In genomic region chr19:4362871-4363545, GRCh38 we compare ENCODE assay signal across 10 cellular contexts. TPM values are rescaled to one million over a fixed set of nuclear protein-coding genes. Genes with fewer than 3 reads are reported as not detected.
DNase-seq lines count a peak whose midpoint lies in the region; TF ChIP-seq lines count a peak whose summit lies in the region.
"Had no signal": no experiment of that assay in that cellular context is flagged by ENCODE, and none has a peak within 500 bp of the region (broad histone marks: within the 10 kb centered on the region; RNA-seq: fewer than 3 reads in every experiment).

No MANE protein-coding gene starts in this region.

- H4K20me1 ChIP-seq in Karpas-422 (ENCODE audit: insufficient read depth, low read depth, low read length) (no peaks in the 10 kb centered on the region), mammary epithelial cell (ENCODE audit: insufficient read depth, low read length) (no peaks in the 10 kb centered on the region), neural cell (ENCODE audit: insufficient read depth) (no peaks in the 10 kb centered on the region)

- no peak for TF ChIP-seq RAD21 in neural cell (conservative IDR thresholded peaks at IDR 0.05)

- H3K4me3 ChIP-seq in Karpas-422 (ENCODE audit: low read length): no peak overlapping the region
- H3K4me3 ChIP-seq in mammary epithelial cell (replicated peaks in 1 of 3; ENCODE audit: insufficient read depth in 1 of 3, low read depth in 2 of 3, low read length in 3 of 3): no peak overlapping the region
- H3K4me3 ChIP-seq in neural cell (ENCODE audit: low read length): no peak overlapping the region

- H3K4me2 ChIP-seq in Karpas-422 (ENCODE audit: low read depth, low read length, poor library complexity, severe bottlenecking): no peak overlapping the region
- H3K4me2 ChIP-seq in mammary epithelial cell (ENCODE audit: insufficient read depth, low read depth, low read length): no peak overlapping the region
- H3K4me2 ChIP-seq in neural cell (ENCODE audit: low read length): no peak overlapping the region

- H3K9me3 ChIP-seq in Karpas-422 (ENCODE audit: low read length): no peaks in the 10 kb centered on the region
- no peaks in the 10 kb centered on the region for H3K9me3 ChIP-seq in mammary epithelial cell (replicated peaks; ENCODE audit: insufficient read depth, low read length)
- no peaks in the 10 kb centered on the region for H3K9me3 ChIP-seq in neural cell (ENCODE audit: low read length)

- H3F3A ChIP-seq in neural cell (ENCODE audit: insufficient read depth, low read length, poor library complexity, severe bottlenecking): no peaks in the 10 kb centered on the region

- H3K9ac ChIP-seq in Karpas-422 (ENCODE audit: low read length) (no peak overlapping the region), mammary epithelial cell (ENCODE audit: insufficient read depth, low read length) (no peak overlapping the region), neural cell (ENCODE audit: low read length) (no peak overlapping the region)

- TF ChIP-seq CTCF in mammary epithelial cell (conservative IDR thresholded peaks at IDR 0.05 in 1 of 2, IDR thresholded peaks at IDR 0.05 in 1 of 2; ENCODE audit: extremely low read depth in 1 of 2, insufficient read depth in 1 of 2, low read depth in 1 of 2, low read length in 2 of 2) (peak; percentile 21 to 30), neural cell (IDR thresholded peaks at IDR 0.05; ENCODE audit: poor library complexity, severe bottlenecking) (peak; percentile 41)

- CTCF ChIA-PET in mammary epithelial cell (lab: Charles Lee; ENCODE audit: low non-redundant PET): interaction anchor here (0.6 to 0.7 kb wide), 2 partner anchors 37 to 39 kb away, joined by 4 to 5 read pairs; partner anchors contain the start of gene SH3GL1

- H3K27ac ChIP-seq in Karpas-422 (ENCODE audit: low read length): no peak overlapping the region
- no peak overlapping the region for H3K27ac ChIP-seq in mammary epithelial cell (ENCODE audit: insufficient read depth, low read depth, low read length)
- H3K27ac ChIP-seq in neural cell (ENCODE audit: low read length): no peak overlapping the region

- H3K79me2 ChIP-seq in Karpas-422 (ENCODE audit: low read length) (no peaks in the 10 kb centered on the region), mammary epithelial cell (ENCODE audit: insufficient read depth, low read length) (peaks cover 21% of the 10 kb centered on the region), neural cell (replicated peaks; ENCODE audit: insufficient read depth, low read length) (no peaks in the 10 kb centered on the region)

- no peaks in the 10 kb centered on the region for H3K9me2 ChIP-seq in Karpas-422 (replicated peaks; ENCODE audit: insufficient read depth, low read length)
- H3K9me2 ChIP-seq in neural cell (ENCODE audit: insufficient read depth, low read length): no peaks in the 10 kb centered on the region

- H3K4me1 ChIP-seq in Karpas-422 (ENCODE audit: low read length) (peaks cover 2% of the 10 kb centered on the region), mammary epithelial cell (ENCODE audit: insufficient read depth, low read length) (peaks cover 3% of the 10 kb centered on the region)

- WGBS in mammary epithelial cell (ENCODE audit: low coverage, missing lambda C conversion rate): 95% methylated on average over 11 of the region's 21 CpGs

- in situ Hi-C loops in G401 (cut with HindIII; ENCODE audit: low sequenced_read_pairs) (no loop called here), mammary epithelial cell (cut with MboI; ENCODE audit: low sequenced_read_pairs in 2 of 2) (loop anchor here in 1 of 2 donors (25.0 kb wide), 1 partner anchor 101 kb away; no protein-coding TSS in a partner anchor)

- H3K36me3 ChIP-seq in Karpas-422 (ENCODE audit: insufficient read depth, low read length) (no peaks in the 10 kb centered on the region), mammary epithelial cell (ENCODE audit: insufficient read depth, low read length) (peaks cover 7% of the 10 kb centered on the region), neural cell (ENCODE audit: insufficient read depth, low read length) (no peaks in the 10 kb centered on the region)

- TF ChIP-seq EP300 in neural cell (conservative IDR thresholded peaks at IDR 0.05; ENCODE audit: poor library complexity, severe bottlenecking): no peak

- intact Hi-C loops in mammary epithelial cell (cut with micrococcal nuclease): no loop called here

- no peaks in the 10 kb centered on the region for H3K27me3 ChIP-seq in Karpas-422 (ENCODE audit: low read length)
- no peaks in the 10 kb centered on the region for H3K27me3 ChIP-seq in mammary epithelial cell (ENCODE audit: insufficient read depth, low read length)
- H3K27me3 ChIP-seq in neural cell (ENCODE audit: insufficient read depth, low read depth, low read length): no peaks in the 10 kb centered on the region

- DNase-seq in G401 (ENCODE audit: low spot score) (peak; percentile 82), Karpas-422 (peak; percentile 70), mammary epithelial cell (no peak), DMS79 (lab: John Stamatoyannopoulos, UW) (no peak), cortex of kidney (lab: John Stamatoyannopoulos, UW) (no peak), NCI-H446 treated with DMSO at 0.1 percent for 48 hours (lab: John Stamatoyannopoulos, UW) (no peak), foreskin melanocyte (no peak)
- DNase-seq: GOT3, NCI-H524 treated with DMSO at 0.1 percent for 48 hours had no signal

- H2AFZ ChIP-seq in Karpas-422 (ENCODE audit: low read length): no peak overlapping the region
- H2AFZ ChIP-seq in mammary epithelial cell (ENCODE audit: low read depth, low read length): no peak overlapping the region
- H2AFZ ChIP-seq in neural cell (ENCODE audit: low read depth, low read length): no peak overlapping the region

- BruUV-seq in mammary epithelial cell (replicated peaks; lab: Mats Ljungman, UMichigan): no TSS peak

- dilution Hi-C loops in mammary epithelial cell (cut with HindIII; ENCODE audit: low sequenced_read_pairs): loop anchor here (5.0 to 10.0 kb wide), 3 partner anchors 54 to 828 kb away; partner anchors contain the start of genes TEKTIP1 and ZBTB7A

TF ChIP-seq in neural cell, 6 proteins besides CTCF, POLR2A, EP300 and RAD21 (continues in another document):
- peak; percentile 3 for TF ChIP-seq POLR2AphosphoS5 (IDR thresholded peaks at IDR 0.05)
- peak; percentile 50 for TF ChIP-seq SMC3 (conservative IDR thresholded peaks at IDR 0.05; ENCODE audit: poor library complexity)

RNA-seq across cellular contexts. Expression of gene MPND, which starts 19.6 kb away (rescaled TPM):
- 29.5 and 51.3 TPM in 2 replicates for total RNA-seq in G401 (2014; rRNA removed; shearing (Covaris generic))
- 5.3 and 9.5 TPM in 2 replicates for total RNA-seq in Karpas-422 (2014; rRNA removed; shearing (Covaris generic); ENCODE audit: low replicate concordance)
- 10 to 100 TPM in 1 of 2 donors, 1 to 10 TPM in 1; 4.3 to 12.5 TPM for total RNA-seq in mammary epithelial cell
- polyA plus RNA-seq in mammary epithelial cell: 5.5 TPM
- 2.0 TPM for polyA minus RNA-seq in mammary epithelial cell
- polyA plus RNA-seq in neural cell: 34.8 and 37.0 TPM in 2 replicates
- 27.0 and 34.8 TPM in 2 replicates for polyA minus RNA-seq in neural cell

RNA-seq across cellular contexts. Expression of gene STAP2, which starts 24.4 kb away (rescaled TPM):
- total RNA-seq in G401 (2014; rRNA removed; shearing (Covaris generic)): 26.0 and 29.8 TPM in 2 replicates
- total RNA-seq in Karpas-422 (2014; rRNA removed; shearing (Covaris generic); ENCODE audit: low replicate concordance): 0.43 and 0.86 TPM in 2 replicates
- total RNA-seq in mammary epithelial cell: 10 to 100 TPM; 26.7 to 52.8 TPM
- polyA plus RNA-seq in mammary epithelial cell (55.0 TPM), neural cell (0.16 and 0.62 TPM in 2 replicates)
- polyA minus RNA-seq in mammary epithelial cell (40.1 TPM), neural cell (0.49 TPM in 1 of 2 replicates, not detected in the other)

RNA-seq across cellular contexts. Expression of gene SH3GL1, which starts 37.3 kb away (rescaled TPM):
- 95.8 and 109 TPM in 2 replicates for total RNA-seq in G401 (2014; rRNA removed; shearing (Covaris generic))
- total RNA-seq in Karpas-422 (2014; rRNA removed; shearing (Covaris generic); ENCODE audit: low replicate concordance): 12.8 and 13.4 TPM in 2 replicates
- total RNA-seq in mammary epithelial cell: 100 to 1,000 TPM in 1 of 2 donors, 10 to 100 TPM in 1; 80.5 to 149 TPM
- 84.9 TPM for polyA plus RNA-seq in mammary epithelial cell
- 55.7 TPM for polyA minus RNA-seq in mammary epithelial cell
- polyA plus RNA-seq in neural cell: 25.2 and 28.6 TPM in 2 replicates
- polyA minus RNA-seq in neural cell: 30.8 and 33.1 TPM in 2 replicates

RNA-seq across cellular contexts. Expression of gene CHAF1A, which starts 39.4 kb away (rescaled TPM):
- total RNA-seq in G401 (2014; rRNA removed; shearing (Covaris generic)): 39.4 and 46.0 TPM in 2 replicates
- 7.8 and 50.7 TPM in 2 replicates for total RNA-seq in Karpas-422 (2014; rRNA removed; shearing (Covaris generic); ENCODE audit: low replicate concordance)
- 10 to 100 TPM in 1 of 2 donors, 1 to 10 TPM in 1; 4.0 to 30.0 TPM for total RNA-seq in mammary epithelial cell
- 24.4 TPM for polyA plus RNA-seq in mammary epithelial cell
- 16.8 TPM for polyA minus RNA-seq in mammary epithelial cell
- 3.1 and 9.4 TPM in 2 replicates for polyA plus RNA-seq in neural cell
- polyA minus RNA-seq in neural cell: 7.5 and 11.4 TPM in 2 replicates

RNA-seq across cellular contexts. Expression of gene FSD1, which starts 58.6 kb away (rescaled TPM):
- total RNA-seq in G401 (2014; rRNA removed; shearing (Covaris generic)): 22.9 and 32.9 TPM in 2 replicates
- total RNA-seq in Karpas-422 (2014; rRNA removed; shearing (Covaris generic); ENCODE audit: low replicate concordance): not detected in 2 replicates
- total RNA-seq in mammary epithelial cell: 1 to 10 TPM in 1 of 2 donors, under 1 TPM in 1; 0.50 to 7.8 TPM
- polyA plus RNA-seq in mammary epithelial cell (3.0 TPM), neural cell (114 and 158 TPM in 2 replicates)
- polyA minus RNA-seq in mammary epithelial cell (not detected), neural cell (57.9 and 63.3 TPM in 2 replicates)

Comparison
In these comparisons a context has a peak if more than half of its experiments do, and no peak if none do; other contexts are left out.
1. DNase-seq: peak in G401 (single experiment) and Karpas-422 (single experiment); none in mammary epithelial cell (single experiment), DMS79 (single experiment), cortex of kidney (single experiment), NCI-H446 treated with DMSO at 0.1 percent for 48 hours (single experiment) and foreskin melanocyte (single experiment).
2. RNA of gene STAP2, which starts 24.4 kb away (total RNA-seq): 26.7 to 52.8 TPM in mammary epithelial cell and 26.0 to 29.8 TPM in G401; 0.43 to 0.86 TPM in Karpas-422; every median in the first group is over 10 times any median in the second.